Comparison of ENCODE assay signal across 22 cellular contexts in genomic region chr15:69132430-69132829, GRCh38.
"Had no signal": no experiment of that assay in that cellular context is flagged by ENCODE, and none has a peak within 500 bp of the region (broad histone marks: within the 10 kb centered on the region; RNA-seq: fewer than 3 reads in every experiment).

No MANE protein-coding gene starts in this region.

- H3K27ac ChIP-seq: neutrophil, psoas muscle, testis, transverse colon, uterus had no signal

- H3K4me1 ChIP-seq: psoas muscle, uterus had no signal

- H3K36me3 ChIP-seq: neutrophil, spleen, transverse colon, uterus had no signal

- H3K9me3 ChIP-seq: neutrophil, psoas muscle, spleen, testis, transverse colon, uterus had no signal

- H3K27me3 ChIP-seq: testis, transverse colon, uterus had no signal

- H3K4me3 ChIP-seq: psoas muscle, spleen, testis, transverse colon, uterus had no signal

- FAIRE-seq: colon, endothelial cell of umbilical vein had no signal

- DNase-seq: dermis blood vessel endothelial cell; erythroblast; foreskin melanocyte; head of caudate nucleus; hippocampal formation; left colon; left ventricle myocardium superior; mammary epithelial cell; naive thymus-derived CD4-positive, alpha-beta T cell; psoas muscle; retina; spleen; stimulated activated CD4-positive, alpha-beta T cell treated with anti-CD3 and anti-CD28 coated beads, Interleukin-15, amount 100 ng/mL, for 24 hours; stimulated activated CD4-positive, alpha-beta T cell treated with anti-CD3 and anti-CD28 coated beads, Interleukin-1b, Interleukin-23, amount 100 ng/mL, for 48 hours; stimulated activated CD4-positive, alpha-beta T cell treated with anti-CD3 and anti-CD28 coated beads, Interleukin-4, amount 100 ng/mL, for 24 hours; testis; transverse colon; uterus had no signal

- ATAC-seq: left colon, psoas muscle, sciatic nerve had no signal
